ENCODE assay signal across 2 cellular contexts in genomic region chr7:29263601-29264207, GRCh38.
DNase-seq lines count a peak whose midpoint lies in the region; ATAC-seq and TF ChIP-seq lines count a peak whose summit lies in the region.
"Not testable (repeated sequence)": the region's sequence is repeated elsewhere in the genome, so short reads cannot be mapped to it uniquely, and the experiment has no call there.

No MANE protein-coding gene starts in this region.

- not testable (repeated sequence) for H3K9me3 ChIP-seq in spleen

- peak; percentile 70 for ATAC-seq in stimulated activated naive CD8-positive, alpha-beta T cell treated with anti-CD3 and anti-CD28 coated beads, Interleukin-15, amount 100 ng/mL, for 72 hours

- H3K4me3 ChIP-seq in spleen: not testable (repeated sequence)

- not testable (repeated sequence) for TF ChIP-seq POLR2A in spleen (IDR thresholded peaks at IDR 0.05)

- not testable (repeated sequence) for H3K27me3 ChIP-seq in spleen (replicated peaks in 1 of 7)

- intact Hi-C loops in spleen (cut with DNase I; ENCODE audit: low total_unique reads): not testable (repeated sequence)

- DNase-seq in spleen: peak; percentile 69
- not testable (repeated sequence) for DNase-seq in stimulated activated naive CD8-positive, alpha-beta T cell treated with anti-CD3 and anti-CD28 coated beads, Interleukin-15, amount 100 ng/mL, for 72 hours

- not testable (repeated sequence) for H3K27me3 Mint-ChIP-seq in stimulated activated naive CD8-positive, alpha-beta T cell treated with anti-CD3 and anti-CD28 coated beads, Interleukin-15, amount 100 ng/mL, for 72 hours

- peaks cover 12% of the 10 kb centered on the region for H3K4me1 Mint-ChIP-seq in stimulated activated naive CD8-positive, alpha-beta T cell treated with anti-CD3 and anti-CD28 coated beads, Interleukin-15, amount 100 ng/mL, for 72 hours

- not testable (repeated sequence) for TF ChIP-seq CTCF in spleen (IDR thresholded peaks at IDR 0.05 in 8 of 11, conservative IDR thresholded peaks at IDR 0.05 in 3 of 11)

- H3K36me3 ChIP-seq in spleen: not testable (repeated sequence)

- not testable (repeated sequence) for H3K27ac ChIP-seq in spleen

- not testable (repeated sequence) for H3K4me3 Mint-ChIP-seq in stimulated activated naive CD8-positive, alpha-beta T cell treated with anti-CD3 and anti-CD28 coated beads, Interleukin-15, amount 100 ng/mL, for 72 hours

- H3K27ac Mint-ChIP-seq in stimulated activated naive CD8-positive, alpha-beta T cell treated with anti-CD3 and anti-CD28 coated beads, Interleukin-15, amount 100 ng/mL, for 72 hours: not testable (repeated sequence)

- H3K4me1 ChIP-seq in spleen: peaks cover 0 to 14% (median 6%) of the 10 kb centered on the region in 6 donors

- 97 to 100% (median 98%) methylated on average over 2 to 44 of the region's 44 CpGs for whole genome bisulfite sequencing in spleen, 5 donors

- peaks cover 7 to 16% of the 10 kb centered on the region in 2 donors for H3K9me3 Mint-ChIP-seq in stimulated activated naive CD8-positive, alpha-beta T cell treated with anti-CD3 and anti-CD28 coated beads, Interleukin-15, amount 100 ng/mL, for 72 hours
